ENCODE assay signal across 29 cellular contexts in the genomic region with DNA sequence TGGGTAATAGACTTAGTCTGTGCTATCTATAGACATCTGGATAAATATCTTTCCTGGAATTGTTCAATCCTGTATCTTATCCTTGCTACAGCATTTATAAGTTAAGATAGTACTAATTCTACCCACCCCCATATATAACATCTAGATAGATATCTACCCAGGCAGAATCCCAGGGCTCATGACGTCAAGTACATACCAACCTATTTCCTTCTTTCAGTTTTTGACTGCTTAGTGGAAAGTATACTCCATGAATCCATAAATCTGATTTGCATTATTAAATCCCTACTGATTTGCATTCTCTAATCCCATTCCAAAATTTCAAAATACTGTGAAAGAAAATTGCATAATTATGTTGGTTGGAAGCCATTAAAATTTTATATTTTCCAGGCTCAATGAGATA.
"Had no signal": no experiment of that assay in that cellular context is flagged by ENCODE, and none has a peak within 500 bp of the region (broad histone marks: within the 10 kb centered on the region; RNA-seq: fewer than 3 reads in every experiment).

No MANE protein-coding gene starts in this region.

- H3K4me1 ChIP-seq: prostate gland, uterus had no signal

- H3K27ac ChIP-seq: prostate gland, skin epidermis, uterus, VCaP had no signal

- H3K9me3 ChIP-seq: mucosa of descending colon, prostate gland, uterus had no signal

- H3K27me3 ChIP-seq: uterus had no signal

- H3K36me3 ChIP-seq: prostate gland, uterus had no signal

- DNase-seq: activated CD4-positive, alpha-beta memory T cell treated with anti-CD3 and anti-CD28 coated beads for 36 hours; activated CD4-positive, alpha-beta T cell treated with anti-CD3 and anti-CD28 coated beads, Interleukin-2, amount 10 ng/mL, durations not matched to agents 24 days and 14 days; activated CD4-positive, CD25-positive, alpha-beta regulatory T cell treated with anti-CD3 and anti-CD28 coated beads, Interleukin-2, amount 50 U/mL, for 72 hours; activated CD8-positive, alpha-beta memory T cell treated with anti-CD3 and anti-CD28 coated beads, Interleukin-2, amount 50 U/mL, for 4 hours; activated effector memory CD4-positive, alpha-beta T cell treated with anti-CD3 and anti-CD28 coated beads, Interleukin-2, amount 50 U/mL, for 16 hours; activated naive CD4-positive, alpha-beta T cell treated with anti-CD3 and anti-CD28 coated beads, Interleukin-2, amount 10 ng/mL, durations not matched to agents 7 days and 5 days; activated naive CD8-positive, alpha-beta T cell treated with anti-CD3 and anti-CD28 coated beads, Interleukin-2, amount 10 ng/mL, durations not matched to agents 7 days and 5 days; activated T-cell treated with anti-CD3 and anti-CD28 coated beads, Interleukin-2, amount 50 U/mL, for 1 hour; amniotic stem cell; central memory CD4-positive, alpha-beta T cell; endodermal cell; foreskin fibroblast; head of caudate nucleus; hippocampal formation; left cardiac atrium; left ventricle myocardium superior; mucosa of descending colon; retina; stimulated activated CD4-positive, alpha-beta T cell treated with anti-CD3 and anti-CD28 coated beads, Interleukin-1b, Interleukin-23, amount 100 ng/mL, for 48 hours; stimulated activated CD4-positive, alpha-beta T cell treated with anti-CD3 and anti-CD28 coated beads, Interleukin-4, amount 100 ng/mL, for 4 hours; stimulated activated CD8-positive, alpha-beta memory T cell treated with anti-CD3 and anti-CD28 coated beads, Interleukin-4, amount 100 ng/mL, for 48 hours; stimulated activated naive CD8-positive, alpha-beta T cell treated with anti-CD3 and anti-CD28 coated beads, Interleukin-15, amount 100 ng/mL, for 72 hours; substantia nigra; T-helper 1 cell; T-helper 9 cell; uterus had no signal

- H3K4me3 ChIP-seq: mucosa of descending colon, prostate gland, skin epidermis, uterus had no signal
